1 cellular context compared by ENCODE assay signal in the genomic region with DNA sequence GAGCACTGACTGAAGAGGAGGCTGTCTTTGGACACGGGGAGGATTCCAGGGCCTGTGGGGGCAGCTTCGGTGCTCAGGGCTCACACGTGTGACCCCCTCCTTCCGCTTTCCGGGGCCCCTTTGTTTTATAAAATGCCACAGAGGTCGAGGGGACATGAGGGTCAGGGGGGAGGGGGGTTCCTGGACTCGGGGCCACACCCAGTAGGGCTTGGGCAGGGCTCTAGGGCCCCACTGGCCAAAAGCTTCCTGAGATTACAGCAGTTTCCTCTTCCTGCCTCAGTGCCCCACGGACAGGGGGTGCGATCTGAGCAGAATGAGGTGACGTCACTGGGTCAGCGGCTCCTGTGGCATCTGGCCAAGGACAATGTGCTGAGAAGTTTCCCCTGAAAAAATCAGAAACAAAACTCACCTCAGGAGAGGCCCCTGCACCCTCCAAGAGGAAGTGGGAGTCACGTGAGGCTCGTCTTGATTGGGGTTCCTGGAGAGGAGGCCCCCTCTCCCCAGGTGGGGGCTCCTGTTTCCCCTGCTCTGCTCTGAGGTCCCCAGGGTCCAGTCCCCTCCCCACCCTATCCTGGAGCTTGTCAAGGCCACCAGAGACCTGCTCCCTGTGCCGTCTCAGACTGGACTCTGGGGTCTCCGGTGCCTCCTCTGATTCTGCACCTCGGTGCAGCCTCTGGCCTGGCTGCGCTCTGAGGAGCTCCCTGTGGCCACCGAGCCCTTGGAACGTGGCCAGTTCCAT.
TF ChIP-seq lines count a peak whose summit lies in the region.

No MANE protein-coding gene starts in this region.

TF ChIP-seq in K562, 482 proteins besides CTCF, POLR2A, EP300 and RAD21 (continued from another document and continues in another):
- TF ChIP-seq, protein P1, sequence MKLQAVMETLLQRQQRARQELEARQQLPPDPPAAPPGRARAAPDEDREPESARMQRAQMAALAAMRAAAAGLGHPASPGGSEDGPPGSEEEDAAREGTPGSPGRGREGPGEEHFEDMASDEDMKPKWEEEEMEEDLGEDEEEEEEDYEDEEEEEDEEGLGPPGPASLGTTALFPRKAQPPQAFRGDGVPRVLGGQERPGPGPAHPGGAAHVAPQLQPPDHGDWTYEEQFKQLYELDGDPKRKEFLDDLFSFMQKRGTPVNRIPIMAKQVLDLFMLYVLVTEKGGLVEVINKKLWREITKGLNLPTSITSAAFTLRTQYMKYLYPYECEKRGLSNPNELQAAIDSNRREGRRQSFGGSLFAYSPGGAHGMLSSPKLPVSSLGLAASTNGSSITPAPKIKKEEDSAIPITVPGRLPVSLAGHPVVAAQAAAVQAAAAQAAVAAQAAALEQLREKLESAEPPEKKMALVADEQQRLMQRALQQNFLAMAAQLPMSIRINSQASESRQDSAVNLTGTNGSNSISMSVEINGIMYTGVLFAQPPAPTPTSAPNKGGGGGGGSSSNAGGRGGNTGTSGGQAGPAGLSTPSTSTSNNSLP (IDR thresholded peaks at IDR 0.05; ENCODE audit: borderline replicate concordance, low read depth, low read length), result no peak
- TF ChIP-seq PHB2 (IDR thresholded peaks at IDR 0.05; ENCODE audit: low read depth), result no peak
- peak; percentile 12 for TF ChIP-seq SMAD1 (IDR thresholded peaks at IDR 0.05; ENCODE audit: low read depth, low read length, partially characterized antibody)
- no peak; the same call in 1 of the 2 replicates for TF ChIP-seq ZBED1 (IDR thresholded peaks at IDR 0.05)
- no peak for TF ChIP-seq CSDE1 (IDR thresholded peaks at IDR 0.05)
- no peak; the same call in 1 of the 2 replicates for TF ChIP-seq FOSL1 (tag; conservative IDR thresholded peaks at IDR 0.05)
- TF ChIP-seq SMAD4 (CRISPR knock-in tag; conservative IDR thresholded peaks at IDR 0.05), result peak; percentile 74
- TF ChIP-seq TAF9B (IDR thresholded peaks at IDR 0.05; ENCODE audit: partially characterized antibody), result peak; percentile 22
- no peak for TF ChIP-seq MAFG (tag; conservative IDR thresholded peaks at IDR 0.05)
- no peak for TF ChIP-seq CREBBP (IDR thresholded peaks at IDR 0.05; ENCODE audit: low read depth, low read length)
- TF ChIP-seq, protein P2, sequence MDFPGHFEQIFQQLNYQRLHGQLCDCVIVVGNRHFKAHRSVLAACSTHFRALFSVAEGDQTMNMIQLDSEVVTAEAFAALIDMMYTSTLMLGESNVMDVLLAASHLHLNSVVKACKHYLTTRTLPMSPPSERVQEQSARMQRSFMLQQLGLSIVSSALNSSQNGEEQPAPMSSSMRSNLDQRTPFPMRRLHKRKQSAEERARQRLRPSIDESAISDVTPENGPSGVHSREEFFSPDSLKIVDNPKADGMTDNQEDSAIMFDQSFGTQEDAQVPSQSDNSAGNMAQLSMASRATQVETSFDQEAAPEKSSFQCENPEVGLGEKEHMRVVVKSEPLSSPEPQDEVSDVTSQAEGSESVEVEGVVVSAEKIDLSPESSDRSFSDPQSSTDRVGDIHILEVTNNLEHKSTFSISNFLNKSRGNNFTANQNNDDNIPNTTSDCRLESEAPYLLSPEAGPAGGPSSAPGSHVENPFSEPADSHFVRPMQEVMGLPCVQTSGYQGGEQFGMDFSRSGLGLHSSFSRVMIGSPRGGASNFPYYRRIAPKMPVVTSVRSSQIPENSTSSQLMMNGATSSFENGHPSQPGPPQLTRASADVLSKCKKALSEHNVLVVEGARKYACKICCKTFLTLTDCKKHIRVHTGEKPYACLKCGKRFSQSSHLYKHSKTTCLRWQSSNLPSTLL (IDR thresholded peaks at IDR 0.05), result no peak
- no peak for TF ChIP-seq RB1 (IDR thresholded peaks at IDR 0.05; ENCODE audit: low read depth)
- TF ChIP-seq SRF (CRISPR knock-in tag; IDR thresholded peaks at IDR 0.05), result no peak
- 0 out of 2 replicates have a peak, but pooled peaks have one; percentile 46 for TF ChIP-seq DPF2 (IDR thresholded peaks at IDR 0.05)
- no peak for TF ChIP-seq ZNF316 (IDR thresholded peaks at IDR 0.05)
- TF ChIP-seq GABPB2 (CRISPR knock-in tag; conservative IDR thresholded peaks at IDR 0.05), result no peak
- TF ChIP-seq MED1 (CRISPR knock-in tag; IDR thresholded peaks at IDR 0.05; ENCODE audit: borderline replicate concordance), result no peak
- TF ChIP-seq SMARCC2 (IDR thresholded peaks at IDR 0.05; ENCODE audit: low read depth), result no peak
- TF ChIP-seq TEAD4 (IDR thresholded peaks at IDR 0.05; ENCODE audit: low read length), result no peak
- no peak for TF ChIP-seq TEAD4 (CRISPR knock-in tag; IDR thresholded peaks at IDR 0.05; ENCODE audit: borderline replicate concordance)
- TF ChIP-seq, protein P3, sequence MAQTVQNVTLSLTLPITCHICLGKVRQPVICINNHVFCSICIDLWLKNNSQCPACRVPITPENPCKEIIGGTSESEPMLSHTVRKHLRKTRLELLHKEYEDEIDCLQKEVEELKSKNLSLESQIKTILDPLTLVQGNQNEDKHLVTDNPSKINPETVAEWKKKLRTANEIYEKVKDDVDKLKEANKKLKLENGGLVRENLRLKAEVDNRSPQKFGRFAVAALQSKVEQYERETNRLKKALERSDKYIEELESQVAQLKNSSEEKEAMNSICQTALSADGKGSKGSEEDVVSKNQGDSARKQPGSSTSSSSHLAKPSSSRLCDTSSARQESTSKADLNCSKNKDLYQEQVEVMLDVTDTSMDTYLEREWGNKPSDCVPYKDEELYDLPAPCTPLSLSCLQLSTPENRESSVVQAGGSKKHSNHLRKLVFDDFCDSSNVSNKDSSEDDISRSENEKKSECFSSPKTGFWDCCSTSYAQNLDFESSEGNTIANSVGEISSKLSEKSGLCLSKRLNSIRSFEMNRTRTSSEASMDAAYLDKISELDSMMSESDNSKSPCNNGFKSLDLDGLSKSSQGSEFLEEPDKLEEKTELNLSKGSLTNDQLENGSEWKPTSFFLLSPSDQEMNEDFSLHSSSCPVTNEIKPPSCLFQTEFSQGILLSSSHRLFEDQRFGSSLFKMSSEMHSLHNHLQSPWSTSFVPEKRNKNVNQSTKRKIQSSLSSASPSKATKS (CRISPR knock-in tag; IDR thresholded peaks at IDR 0.05), result no peak
- no peak for TF ChIP-seq DNMT1 (IDR thresholded peaks at IDR 0.05)
- TF ChIP-seq LCOR (CRISPR knock-in tag; IDR thresholded peaks at IDR 0.05), result no peak
- TF ChIP-seq GTF2A2 (tag; IDR thresholded peaks at IDR 0.05), result peak; percentile 35; the same call in 1 of the 2 replicates
- TF ChIP-seq JUNB (CRISPR knock-in tag; conservative IDR thresholded peaks at IDR 0.05), result peak; percentile 71
- no peak for TF ChIP-seq TRIM24 (IDR thresholded peaks at IDR 0.05)
- TF ChIP-seq FOS (IDR thresholded peaks at IDR 0.05; ENCODE audit: extremely low read depth, insufficient read length), result no peak
- TF ChIP-seq RUNX1 (IDR thresholded peaks at IDR 0.05; ENCODE audit: low read depth), result no peak
- TF ChIP-seq, protein P4, sequence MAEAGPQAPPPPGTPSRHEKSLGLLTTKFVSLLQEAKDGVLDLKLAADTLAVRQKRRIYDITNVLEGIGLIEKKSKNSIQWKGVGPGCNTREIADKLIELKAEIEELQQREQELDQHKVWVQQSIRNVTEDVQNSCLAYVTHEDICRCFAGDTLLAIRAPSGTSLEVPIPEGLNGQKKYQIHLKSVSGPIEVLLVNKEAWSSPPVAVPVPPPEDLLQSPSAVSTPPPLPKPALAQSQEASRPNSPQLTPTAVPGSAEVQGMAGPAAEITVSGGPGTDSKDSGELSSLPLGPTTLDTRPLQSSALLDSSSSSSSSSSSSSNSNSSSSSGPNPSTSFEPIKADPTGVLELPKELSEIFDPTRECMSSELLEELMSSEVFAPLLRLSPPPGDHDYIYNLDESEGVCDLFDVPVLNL (CRISPR knock-in tag; IDR thresholded peaks at IDR 0.05; ENCODE audit: low read depth), result no peak
- TF ChIP-seq, protein P5, sequence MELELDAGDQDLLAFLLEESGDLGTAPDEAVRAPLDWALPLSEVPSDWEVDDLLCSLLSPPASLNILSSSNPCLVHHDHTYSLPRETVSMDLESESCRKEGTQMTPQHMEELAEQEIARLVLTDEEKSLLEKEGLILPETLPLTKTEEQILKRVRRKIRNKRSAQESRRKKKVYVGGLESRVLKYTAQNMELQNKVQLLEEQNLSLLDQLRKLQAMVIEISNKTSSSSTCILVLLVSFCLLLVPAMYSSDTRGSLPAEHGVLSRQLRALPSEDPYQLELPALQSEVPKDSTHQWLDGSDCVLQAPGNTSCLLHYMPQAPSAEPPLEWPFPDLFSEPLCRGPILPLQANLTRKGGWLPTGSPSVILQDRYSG (tag; conservative IDR thresholded peaks at IDR 0.05; ENCODE audit: low read depth), result no peak
- no peak for TF ChIP-seq MTA2 (IDR thresholded peaks at IDR 0.05; ENCODE audit: low read depth)
- peak; percentile 55; the same call in 1 of the 2 replicates for TF ChIP-seq HDGF (IDR thresholded peaks at IDR 0.05)
- peak; percentile 48; the same call in 1 of the 2 replicates for TF ChIP-seq CTBP1 (IDR thresholded peaks at IDR 0.05; ENCODE audit: borderline replicate concordance)
- TF ChIP-seq CHCHD3 (CRISPR knock-in tag; IDR thresholded peaks at IDR 0.05), result no peak
- TF ChIP-seq, protein P6, sequence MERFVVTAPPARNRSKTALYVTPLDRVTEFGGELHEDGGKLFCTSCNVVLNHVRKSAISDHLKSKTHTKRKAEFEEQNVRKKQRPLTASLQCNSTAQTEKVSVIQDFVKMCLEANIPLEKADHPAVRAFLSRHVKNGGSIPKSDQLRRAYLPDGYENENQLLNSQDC (CRISPR knock-in tag; IDR thresholded peaks at IDR 0.05), result no peak
- TF ChIP-seq KHSRP (IDR thresholded peaks at IDR 0.05), result 0 out of 2 replicates have a peak, but pooled peaks have one; percentile 10
- TF ChIP-seq PHF8 (IDR thresholded peaks at IDR 0.05; ENCODE audit: borderline replicate concordance, low read length), result peak; percentile 29; the same call in 1 of the 2 replicates
- TF ChIP-seq POLR2AphosphoS2 (IDR thresholded peaks at IDR 0.05; ENCODE audit: low read length), result no peak
- no peak for TF ChIP-seq NFE2L1 (tag; IDR thresholded peaks at IDR 0.05; ENCODE audit: borderline replicate concordance, low read depth)
- no peak for TF ChIP-seq SETDB1 (IDR thresholded peaks at IDR 0.05; ENCODE audit: low read length)
- TF ChIP-seq KLF6 (CRISPR knock-in tag; IDR thresholded peaks at IDR 0.05; ENCODE audit: borderline replicate concordance), result peak; percentile 7; the same call in 1 of the 2 replicates
- no peak for TF ChIP-seq TCF7L2 (IDR thresholded peaks at IDR 0.05; ENCODE audit: low read depth, low read length)
- TF ChIP-seq, protein P7, sequence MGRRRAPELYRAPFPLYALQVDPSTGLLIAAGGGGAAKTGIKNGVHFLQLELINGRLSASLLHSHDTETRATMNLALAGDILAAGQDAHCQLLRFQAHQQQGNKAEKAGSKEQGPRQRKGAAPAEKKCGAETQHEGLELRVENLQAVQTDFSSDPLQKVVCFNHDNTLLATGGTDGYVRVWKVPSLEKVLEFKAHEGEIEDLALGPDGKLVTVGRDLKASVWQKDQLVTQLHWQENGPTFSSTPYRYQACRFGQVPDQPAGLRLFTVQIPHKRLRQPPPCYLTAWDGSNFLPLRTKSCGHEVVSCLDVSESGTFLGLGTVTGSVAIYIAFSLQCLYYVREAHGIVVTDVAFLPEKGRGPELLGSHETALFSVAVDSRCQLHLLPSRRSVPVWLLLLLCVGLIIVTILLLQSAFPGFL (CRISPR knock-in tag; IDR thresholded peaks at IDR 0.05), result no peak
- no peak for TF ChIP-seq SMARCA5 (IDR thresholded peaks at IDR 0.05)
- no peak; the same call in 1 of the 2 replicates for TF ChIP-seq FOXP1 (CRISPR knock-in tag; IDR thresholded peaks at IDR 0.05)
- TF ChIP-seq, protein P8, sequence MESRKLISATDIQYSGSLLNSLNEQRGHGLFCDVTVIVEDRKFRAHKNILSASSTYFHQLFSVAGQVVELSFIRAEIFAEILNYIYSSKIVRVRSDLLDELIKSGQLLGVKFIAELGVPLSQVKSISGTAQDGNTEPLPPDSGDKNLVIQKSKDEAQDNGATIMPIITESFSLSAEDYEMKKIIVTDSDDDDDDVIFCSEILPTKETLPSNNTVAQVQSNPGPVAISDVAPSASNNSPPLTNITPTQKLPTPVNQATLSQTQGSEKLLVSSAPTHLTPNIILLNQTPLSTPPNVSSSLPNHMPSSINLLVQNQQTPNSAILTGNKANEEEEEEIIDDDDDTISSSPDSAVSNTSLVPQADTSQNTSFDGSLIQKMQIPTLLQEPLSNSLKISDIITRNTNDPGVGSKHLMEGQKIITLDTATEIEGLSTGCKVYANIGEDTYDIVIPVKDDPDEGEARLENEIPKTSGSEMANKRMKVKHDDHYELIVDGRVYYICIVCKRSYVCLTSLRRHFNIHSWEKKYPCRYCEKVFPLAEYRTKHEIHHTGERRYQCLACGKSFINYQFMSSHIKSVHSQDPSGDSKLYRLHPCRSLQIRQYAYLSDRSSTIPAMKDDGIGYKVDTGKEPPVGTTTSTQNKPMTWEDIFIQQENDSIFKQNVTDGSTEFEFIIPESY (CRISPR knock-in tag; IDR thresholded peaks at IDR 0.05), result no peak
- TF ChIP-seq, protein P9, sequence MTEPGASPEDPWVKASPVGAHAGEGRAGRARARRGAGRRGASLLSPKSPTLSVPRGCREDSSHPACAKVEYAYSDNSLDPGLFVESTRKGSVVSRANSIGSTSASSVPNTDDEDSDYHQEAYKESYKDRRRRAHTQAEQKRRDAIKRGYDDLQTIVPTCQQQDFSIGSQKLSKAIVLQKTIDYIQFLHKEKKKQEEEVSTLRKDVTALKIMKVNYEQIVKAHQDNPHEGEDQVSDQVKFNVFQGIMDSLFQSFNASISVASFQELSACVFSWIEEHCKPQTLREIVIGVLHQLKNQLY (CRISPR knock-in tag; conservative IDR thresholded peaks at IDR 0.05), result no peak
- TF ChIP-seq, protein P10, sequence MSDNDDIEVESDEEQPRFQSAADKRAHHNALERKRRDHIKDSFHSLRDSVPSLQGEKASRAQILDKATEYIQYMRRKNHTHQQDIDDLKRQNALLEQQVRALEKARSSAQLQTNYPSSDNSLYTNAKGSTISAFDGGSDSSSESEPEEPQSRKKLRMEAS (CRISPR knock-in tag; IDR thresholded peaks at IDR 0.05), result peak; percentile 34; the same call in 1 of the 2 replicates
- TF ChIP-seq, protein P11, sequence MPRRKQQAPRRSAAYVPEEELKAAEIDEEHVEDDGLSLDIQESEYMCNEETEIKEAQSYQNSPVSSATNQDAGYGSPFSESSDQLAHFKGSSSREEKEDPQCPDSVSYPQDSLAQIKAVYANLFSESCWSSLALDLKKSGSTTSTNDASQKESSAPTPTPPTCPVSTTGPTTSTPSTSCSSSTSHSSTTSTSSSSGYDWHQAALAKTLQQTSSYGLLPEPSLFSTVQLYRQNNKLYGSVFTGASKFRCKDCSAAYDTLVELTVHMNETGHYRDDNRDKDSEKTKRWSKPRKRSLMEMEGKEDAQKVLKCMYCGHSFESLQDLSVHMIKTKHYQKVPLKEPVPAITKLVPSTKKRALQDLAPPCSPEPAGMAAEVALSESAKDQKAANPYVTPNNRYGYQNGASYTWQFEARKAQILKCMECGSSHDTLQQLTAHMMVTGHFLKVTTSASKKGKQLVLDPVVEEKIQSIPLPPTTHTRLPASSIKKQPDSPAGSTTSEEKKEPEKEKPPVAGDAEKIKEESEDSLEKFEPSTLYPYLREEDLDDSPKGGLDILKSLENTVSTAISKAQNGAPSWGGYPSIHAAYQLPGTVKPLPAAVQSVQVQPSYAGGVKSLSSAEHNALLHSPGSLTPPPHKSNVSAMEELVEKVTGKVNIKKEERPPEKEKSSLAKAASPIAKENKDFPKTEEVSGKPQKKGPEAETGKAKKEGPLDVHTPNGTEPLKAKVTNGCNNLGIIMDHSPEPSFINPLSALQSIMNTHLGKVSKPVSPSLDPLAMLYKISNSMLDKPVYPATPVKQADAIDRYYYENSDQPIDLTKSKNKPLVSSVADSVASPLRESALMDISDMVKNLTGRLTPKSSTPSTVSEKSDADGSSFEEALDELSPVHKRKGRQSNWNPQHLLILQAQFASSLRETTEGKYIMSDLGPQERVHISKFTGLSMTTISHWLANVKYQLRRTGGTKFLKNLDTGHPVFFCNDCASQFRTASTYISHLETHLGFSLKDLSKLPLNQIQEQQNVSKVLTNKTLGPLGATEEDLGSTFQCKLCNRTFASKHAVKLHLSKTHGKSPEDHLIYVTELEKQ (CRISPR knock-in tag; IDR thresholded peaks at IDR 0.05), result no peak; the same call in 1 of the 2 replicates
- TF ChIP-seq ZNF644 (tag; IDR thresholded peaks at IDR 0.05; ENCODE audit: low read depth), result 0 out of 2 replicates have a peak, but pooled peaks have one; percentile 51
- TF ChIP-seq MTA3 (IDR thresholded peaks at IDR 0.05; ENCODE audit: borderline replicate concordance), result peak; percentile 77
